In genomic region chr18:58222439-58223125, GRCh38 we compare ENCODE assay signal across 11 cellular contexts.
DNase-seq lines count a peak whose midpoint lies in the region; ATAC-seq and TF ChIP-seq lines count a peak whose summit lies in the region.
"Had no signal": no experiment of that assay in that cellular context is flagged by ENCODE, and none has a peak within 500 bp of the region (broad histone marks: within the 10 kb centered on the region; RNA-seq: fewer than 3 reads in every experiment).

No MANE protein-coding gene starts in this region.

- no peak for ATAC-seq in HG02970 (IDR thresholded peaks at IDR 0.05; ENCODE audit: low FRiP score, unreplicated experiment)

- 0 out of 2 replicates have a peak, but pooled peaks cover 7% of the 10 kb centered on the region for H4K20me1 ChIP-seq in OCI-LY3 (ENCODE audit: insufficient read depth, low read length)

- H3K27me3 ChIP-seq in OCI-LY3 (ENCODE audit: low read depth, low read length) (no peaks in the 10 kb centered on the region), endodermal cell (ENCODE audit: control insufficient read depth, insufficient read depth, low read length, poor library complexity, severe bottlenecking) (no peaks in the 10 kb centered on the region), muscle layer of duodenum (ENCODE audit: low read depth, low read length) (no peaks in the 10 kb centered on the region)
- H3K27me3 ChIP-seq: SJCRH30 had no signal

- H3K9me3 Mint-ChIP-seq in endodermal cell: no peaks in the 10 kb centered on the region

- no peaks in the 10 kb centered on the region for H3K36me3 Mint-ChIP-seq in endodermal cell (ENCODE audit: low read depth)

- no peak overlapping the region for H2AFZ ChIP-seq in OCI-LY3 (ENCODE audit: low read depth, low read length)

- 89% methylated on average over 3 of the region's 3 CpGs; no CpG with 5 or more reads in 1 of the 2 experiments for WGBS in endodermal cell (ENCODE audit: insufficient coverage in 1 of 2, insufficient read length in 1 of 2), 2 experiments

- H3K36me3 ChIP-seq in OCI-LY3 (replicated peaks; ENCODE audit: low read depth, low read length) (peaks cover 9% of the 10 kb centered on the region), endodermal cell (ENCODE audit: control insufficient read depth, insufficient read depth, low read length) (no peaks in the 10 kb centered on the region), muscle layer of duodenum (ENCODE audit: control insufficient read depth in 1 of 2, insufficient read depth in 2 of 2, low read length in 2 of 2) (no peaks in the 10 kb centered on the region)
- H3K36me3 ChIP-seq: SJCRH30 had no signal

- no peaks in the 10 kb centered on the region for H3K9me3 ChIP-seq in OCI-LY3 (ENCODE audit: insufficient read depth, low read length)
- H3K9me3 ChIP-seq in endodermal cell (ENCODE audit: control insufficient read depth, low read length): no peaks in the 10 kb centered on the region
- H3K9me3 ChIP-seq in muscle layer of duodenum (ENCODE audit: control insufficient read depth in 1 of 2, low read length in 2 of 2): no peaks in the 10 kb centered on the region
- H3K9me3 ChIP-seq: SJCRH30 had no signal

- H3K27ac ChIP-seq in OCI-LY3 (ENCODE audit: low read length): peak overlapping the region; percentile 80
- H3K27ac ChIP-seq in endodermal cell (ENCODE audit: low read depth, low read length): no peak overlapping the region
- H3K27ac ChIP-seq in muscle layer of duodenum (ENCODE audit: low read length): peak overlapping the region; percentile 60
- H3K27ac ChIP-seq: SJCRH30 had no signal

- H3K4me3 Mint-ChIP-seq in endodermal cell: no peak overlapping the region

- peak overlapping the region; percentile 4 for H3K27ac Mint-ChIP-seq in endodermal cell

- peak; percentile 21 for DNase-seq in CD1c-positive myeloid dendritic cell (ENCODE audit: extremely low spot score)
- DNase-seq in endodermal cell: no peak
- DNase-seq in COLO668 (lab: John Stamatoyannopoulos, UW; ENCODE audit: unreplicated experiment): no peak
- DNase-seq in NAMALWA (ENCODE audit: low spot score): no peak
- no peak for DNase-seq in occipital lobe (lab: John Stamatoyannopoulos, UW)
- DNase-seq: C1 segment of cervical spinal cord, NCI-H2081, SJCRH30 had no signal

- TF ChIP-seq CTCF in OCI-LY3 (IDR thresholded peaks at IDR 0.05; ENCODE audit: low read depth, low read length): no peak
- TF ChIP-seq CTCF in endodermal cell (conservative IDR thresholded peaks at IDR 0.05): no peak

- H3K4me1 ChIP-seq in OCI-LY3 (ENCODE audit: low read length) (peaks cover 63% of the 10 kb centered on the region), endodermal cell (ENCODE audit: control insufficient read depth, insufficient read depth, low read length) (peaks cover 4% of the 10 kb centered on the region), muscle layer of duodenum (ENCODE audit: control insufficient read depth in 1 of 2, insufficient read depth in 2 of 2, low read length in 2 of 2) (peaks cover 0 to 12% of the 10 kb centered on the region in 2 donors)
- H3K4me1 ChIP-seq: SJCRH30 had no signal

- H3K4me1 Mint-ChIP-seq in endodermal cell: peaks cover 46% of the 10 kb centered on the region

- H3K4me3 ChIP-seq in OCI-LY3 (ENCODE audit: low read length) (peak overlapping the region; percentile 73), endodermal cell (ENCODE audit: low read length) (no peak overlapping the region), muscle layer of duodenum (ENCODE audit: low read depth in 1 of 2, low read length in 2 of 2) (no peak overlapping the region)
- H3K4me3 ChIP-seq: SJCRH30 had no signal

- H3K79me2 ChIP-seq in OCI-LY3 (ENCODE audit: low read length): peaks cover 74% of the 10 kb centered on the region

- peak overlapping the region; percentile 85 for H3K4me2 ChIP-seq in OCI-LY3 (ENCODE audit: low read length)

- H3K27me3 Mint-ChIP-seq in endodermal cell (ENCODE audit: insufficient read depth): no peaks in the 10 kb centered on the region

- H3K9ac ChIP-seq in OCI-LY3 (ENCODE audit: low read length) (peak overlapping the region; percentile 65), endodermal cell (ENCODE audit: extremely low read depth, low read length, poor library complexity, severe bottlenecking) (no peak overlapping the region)
